19 cellular contexts compared by ENCODE assay signal in the genomic region with DNA sequence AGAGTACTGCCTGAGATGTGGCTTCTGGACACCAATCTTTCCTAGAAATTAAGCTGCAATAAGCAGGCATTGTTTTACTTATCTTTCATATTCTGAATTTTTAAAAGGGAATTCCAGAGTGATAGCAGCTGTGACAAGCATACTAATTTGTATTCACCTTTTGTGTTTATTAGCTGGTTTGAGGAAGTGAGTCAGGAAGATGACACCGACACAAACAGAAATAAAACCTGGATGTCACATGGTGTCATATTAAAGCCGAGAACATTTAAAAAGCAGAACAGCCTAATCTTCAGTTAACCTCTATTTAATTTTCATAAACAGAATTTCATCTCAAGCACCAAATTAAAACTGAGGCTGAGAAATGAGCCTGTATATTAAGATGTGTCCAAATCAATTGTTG.
DNase-seq lines count a peak whose midpoint lies in the region; ATAC-seq and TF ChIP-seq lines count a peak whose summit lies in the region.
"Had no signal": no experiment of that assay in that cellular context is flagged by ENCODE, and none has a peak within 500 bp of the region (broad histone marks: within the 10 kb centered on the region; RNA-seq: fewer than 3 reads in every experiment).

No MANE protein-coding gene starts in this region.

- H3K4me1 ChIP-seq in mammary epithelial cell (ENCODE audit: insufficient read depth, low read length) (peaks cover 6% of the 10 kb centered on the region), ovary (ENCODE audit: insufficient read depth) (peaks cover 1% of the 10 kb centered on the region)
- H3K4me1 ChIP-seq: Peyer's patch, testis had no signal

- H3K9me3 ChIP-seq in mammary epithelial cell (replicated peaks; ENCODE audit: insufficient read depth, low read length) (no peaks in the 10 kb centered on the region), ovary (no peaks in the 10 kb centered on the region)
- H3K9me3 ChIP-seq: Peyer's patch, testis had no signal

- H3K27me3 ChIP-seq in mammary epithelial cell (ENCODE audit: insufficient read depth, low read length) (no peaks in the 10 kb centered on the region), ovary (no peaks in the 10 kb centered on the region)
- H3K27me3 ChIP-seq: foreskin keratinocyte, Peyer's patch, testis had no signal

- no peak for TF ChIP-seq EP300 in ovary (IDR thresholded peaks at IDR 0.05)

- no peak overlapping the region for H3K4me3 ChIP-seq in mammary epithelial cell (replicated peaks in 1 of 3; ENCODE audit: insufficient read depth in 1 of 3, low read depth in 2 of 3, low read length in 3 of 3)
- no peak overlapping the region for H3K4me3 ChIP-seq in ovary
- H3K4me3 ChIP-seq: Peyer's patch, testis had no signal

- intact Hi-C loops in MCF 10A (cut with micrococcal nuclease) = no loop called here
- intact Hi-C loops in mammary epithelial cell (cut with micrococcal nuclease) = no loop called here
- intact Hi-C loops in ovary (cut with DNase I) = no loop called here

- H3K36me3 ChIP-seq in mammary epithelial cell (ENCODE audit: insufficient read depth, low read length) (no peaks in the 10 kb centered on the region), ovary (no peaks in the 10 kb centered on the region)
- H3K36me3 ChIP-seq: Peyer's patch had no signal

- TF ChIP-seq CTCF in MCF 10A (IDR thresholded peaks at IDR 0.05; ENCODE audit: unreplicated experiment) (no peak), mammary epithelial cell (conservative IDR thresholded peaks at IDR 0.05 in 1 of 2, IDR thresholded peaks at IDR 0.05 in 1 of 2; ENCODE audit: extremely low read depth in 1 of 2, insufficient read depth in 1 of 2, low read depth in 1 of 2, low read length in 2 of 2) (no peak), ovary (IDR thresholded peaks at IDR 0.05) (no peak)

- no peaks in the 10 kb centered on the region for H3K27me3 Mint-ChIP-seq in MCF 10A (ENCODE audit: insufficient read depth, unreplicated experiment)
- H3K27me3 Mint-ChIP-seq: activated CD8-positive, alpha-beta T cell treated with anti-CD3 and anti-CD28 coated beads for 36 hours; natural killer cell treated with Interleukin-12 subunit alpha and Interleukin-12 subunit beta and Interleukin-15 and Interleukin-18, amount 100 ng/mL, for 72 hours had no signal

- no peak for TF ChIP-seq POLR2A in ovary (IDR thresholded peaks at IDR 0.05)

- dilution Hi-C loops in mammary epithelial cell (cut with HindIII; ENCODE audit: low sequenced_read_pairs) = no loop called here

- peaks cover 9% of the 10 kb centered on the region for H3K4me1 Mint-ChIP-seq in MCF 10A (ENCODE audit: insufficient read depth, unreplicated experiment)

- no peaks in the 10 kb centered on the region for H3K9me3 Mint-ChIP-seq in MCF 10A (ENCODE audit: unreplicated experiment)
- H3K9me3 Mint-ChIP-seq: activated CD8-positive, alpha-beta T cell treated with anti-CD3 and anti-CD28 coated beads for 36 hours; activated T-helper 1 cell treated with anti-CD3 and anti-CD28 coated beads, Interleukin-12 subunit alpha, Interleukin-12 subunit beta, Interleukin-2, Interleukin-4 antibody, amounts not matched to agents 30 ng/mL and 10 ng/mL and 1 ng/mL, durations not matched to agents 14 hours and 24 hours and 36 hours had no signal

- no peak overlapping the region for H2AFZ ChIP-seq in mammary epithelial cell (ENCODE audit: low read depth, low read length)

- no peak overlapping the region for H3K4me2 ChIP-seq in mammary epithelial cell (ENCODE audit: insufficient read depth, low read depth, low read length)

- H3K36me3 Mint-ChIP-seq in MCF 10A (ENCODE audit: insufficient read depth, unreplicated experiment) = no peaks in the 10 kb centered on the region
- H3K36me3 Mint-ChIP-seq: natural killer cell treated with Interleukin-12 subunit alpha and Interleukin-12 subunit beta and Interleukin-15 and Interleukin-18, amount 100 ng/mL, for 72 hours had no signal

- 50% methylated on average over 2 of the region's 2 CpGs for WGBS in mammary epithelial cell (ENCODE audit: low coverage, missing lambda C conversion rate)
- 73 to 75% (median 75%) methylated on average over 2 of the region's 2 CpGs for WGBS in ovary, 3 donors

- BruUV-seq in MCF 10A (replicated peaks; lab: Mats Ljungman, UMichigan) (no TSS peak), mammary epithelial cell (replicated peaks; lab: Mats Ljungman, UMichigan) (no TSS peak)

- peak; percentile 44 for ATAC-seq in HG03196 (IDR thresholded peaks at IDR 0.05; ENCODE audit: unreplicated experiment)
- ATAC-seq in HG03460 (IDR thresholded peaks at IDR 0.05; ENCODE audit: unreplicated experiment) = no peak
- ATAC-seq: activated CD8-positive, alpha-beta T cell treated with anti-CD3 and anti-CD28 coated beads for 36 hours; foreskin keratinocyte; natural killer cell treated with Interleukin-12 subunit alpha and Interleukin-12 subunit beta and Interleukin-15 and Interleukin-18, amount 100 ng/mL, for 72 hours had no signal

- no peak overlapping the region for H3K4me3 Mint-ChIP-seq in MCF 10A (ENCODE audit: unreplicated experiment)
- H3K4me3 Mint-ChIP-seq: activated CD8-positive, alpha-beta T cell treated with anti-CD3 and anti-CD28 coated beads for 36 hours; activated T-helper 1 cell treated with anti-CD3 and anti-CD28 coated beads, Interleukin-12 subunit alpha, Interleukin-12 subunit beta, Interleukin-2, Interleukin-4 antibody, amounts not matched to agents 30 ng/mL and 10 ng/mL and 1 ng/mL, durations not matched to agents 14 hours and 24 hours and 36 hours; natural killer cell treated with Interleukin-12 subunit alpha and Interleukin-12 subunit beta and Interleukin-15 and Interleukin-18, amount 100 ng/mL, for 72 hours had no signal

- H3K27ac ChIP-seq in mammary epithelial cell (ENCODE audit: insufficient read depth, low read depth, low read length) (no peak overlapping the region), ovary (no peak overlapping the region)
- H3K27ac ChIP-seq: foreskin keratinocyte, Peyer's patch, testis had no signal

- CTCF ChIA-PET in MCF 10A (lab: Yijun Ruan, JAX) (interaction anchor here (0.9 kb wide), 1 partner anchor 14 kb away, joined by 5 read pairs; no protein-coding TSS in a partner anchor), mammary epithelial cell (lab: Charles Lee; ENCODE audit: low non-redundant PET) (no interaction called here)

- POLR2A ChIA-PET in MCF 10A (lab: Yijun Ruan, JAX) = no interaction called here

- no peaks in the 10 kb centered on the region for H4K20me1 ChIP-seq in mammary epithelial cell (ENCODE audit: insufficient read depth, low read length)

- DNase-seq in MCF 10A (ENCODE audit: unreplicated experiment) (no peak), mammary epithelial cell (no peak), SW480 (ENCODE audit: low spot score) (peak; percentile 11), NCI-H774 (lab: John Stamatoyannopoulos, UW) (no peak), NCI-H1048 (lab: John Stamatoyannopoulos, UW) (no peak), ovary (no peak)
- DNase-seq: activated CD8-positive, alpha-beta T cell treated with anti-CD3 and anti-CD28 coated beads for 36 hours; central memory CD4-positive, alpha-beta T cell; COR-L47; NCI-H1105 treated with DMSO at 0.1 percent for 48 hours; NCI-H345; Peyer's patch; stimulated activated CD4-positive, alpha-beta T cell treated with anti-CD3 and anti-CD28 coated beads, Interleukin-1b, Interleukin-23, amount 100 ng/mL, for 48 hours; testis had no signal

- in situ Hi-C loops in mammary epithelial cell (cut with MboI; ENCODE audit: low sequenced_read_pairs in 2 of 2) = no loop called here

- peak overlapping the region; percentile 35 for H3K27ac Mint-ChIP-seq in MCF 10A (ENCODE audit: low read depth, unreplicated experiment)
- H3K27ac Mint-ChIP-seq: activated CD8-positive, alpha-beta T cell treated with anti-CD3 and anti-CD28 coated beads for 36 hours; activated T-helper 1 cell treated with anti-CD3 and anti-CD28 coated beads, Interleukin-12 subunit alpha, Interleukin-12 subunit beta, Interleukin-2, Interleukin-4 antibody, amounts not matched to agents 30 ng/mL and 10 ng/mL and 1 ng/mL, durations not matched to agents 14 hours and 24 hours and 36 hours; natural killer cell treated with Interleukin-12 subunit alpha and Interleukin-12 subunit beta and Interleukin-15 and Interleukin-18, amount 100 ng/mL, for 72 hours had no signal

- no peaks in the 10 kb centered on the region for H3K79me2 ChIP-seq in mammary epithelial cell (ENCODE audit: insufficient read depth, low read length)

- H3K9ac ChIP-seq in mammary epithelial cell (ENCODE audit: insufficient read depth, low read length) = no peak overlapping the region
